Comparison of ENCODE assay signal across 13 cellular contexts in the genomic region with DNA sequence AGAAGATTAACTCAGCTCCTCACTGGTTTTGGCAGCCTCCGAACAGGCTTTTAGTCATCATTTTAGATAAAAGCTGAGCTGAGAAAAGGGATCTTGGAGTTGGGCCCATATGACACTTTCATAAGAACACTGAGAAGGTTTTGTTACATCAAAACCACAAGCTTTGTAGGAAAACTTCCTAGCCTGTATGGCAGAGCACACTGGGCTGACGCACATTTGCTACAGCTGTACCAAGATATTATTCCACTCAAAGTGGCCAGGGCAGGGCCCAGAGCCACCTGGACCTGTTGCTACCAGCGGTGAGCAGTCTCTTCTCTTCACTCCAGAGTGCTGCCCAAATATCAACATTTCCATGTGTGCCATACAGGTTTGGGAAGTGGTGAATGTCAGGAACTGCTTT.
DNase-seq lines count a peak whose midpoint lies in the region; ATAC-seq and TF ChIP-seq lines count a peak whose summit lies in the region.
"Had no signal": no experiment of that assay in that cellular context is flagged by ENCODE, and none has a peak within 500 bp of the region (broad histone marks: within the 10 kb centered on the region; RNA-seq: fewer than 3 reads in every experiment).

No MANE protein-coding gene starts in this region.

- H3K4ac ChIP-seq in trophoblast cell (ENCODE audit: low read depth, low read length): peak overlapping the region; percentile 95

- H4K91ac ChIP-seq in trophoblast cell (ENCODE audit: low read depth, low read length): peak overlapping the region; percentile 100

- no CpG with 5 or more reads among the region's 3 CpGs for WGBS in trophoblast cell (ENCODE audit: extremely low coverage, insufficient coverage, insufficient read length)

- no peak overlapping the region for H3K9ac ChIP-seq in trophoblast cell (ENCODE audit: low read length)

- H3K14ac ChIP-seq in trophoblast cell (ENCODE audit: low read length): peak overlapping the region; percentile 83

- H3K4me2 ChIP-seq in trophoblast cell (ENCODE audit: low read length): no peak overlapping the region

- peak overlapping the region; percentile 96 for H3K18ac ChIP-seq in trophoblast cell (ENCODE audit: low read length)

- H2BK12ac ChIP-seq in trophoblast cell (ENCODE audit: low read length): peak overlapping the region; percentile 99

- DNase-seq in EH (ENCODE audit: low read depth) (peak; percentile 97), SJSA1 (ENCODE audit: low read depth in 1 of 2, low spot score in 2 of 2) (no peak), fibroblast of the aortic adventitia (ENCODE audit: low read depth) (peak; percentile 99), trophoblast cell (peak in 1 of 2 donors; percentile 25), NCI-H2196 treated with DMSO at 0.1 percent for 48 hours (lab: John Stamatoyannopoulos, UW; ENCODE audit: unreplicated experiment) (no peak)
- no peak for DNase-seq in stimulated activated CD4-positive, alpha-beta T cell treated with anti-CD3 and anti-CD28 coated beads, Interleukin-4, amount 100 ng/mL, for 24 hours
- DNase-seq: activated CD4-positive, alpha-beta T cell treated with anti-CD3 and anti-CD28 coated beads for 48 hours; COR-L47; NCI-H1436 treated with DMSO at 0.1 percent for 48 hours; stimulated activated CD4-positive, alpha-beta T cell treated with anti-CD3 and anti-CD28 coated beads, Interleukin-1b, Interleukin-23, amount 100 ng/mL, for 48 hours had no signal

- peaks cover 4% of the 10 kb centered on the region for H3K79me2 ChIP-seq in trophoblast cell (ENCODE audit: control insufficient read depth, insufficient read depth, low read length, poor library complexity)

- H3K27me3 ChIP-seq in SJSA1 (replicated peaks) (no peaks in the 10 kb centered on the region), trophoblast cell (ENCODE audit: insufficient read depth, low read length) (no peaks in the 10 kb centered on the region)

- H3K9me3 ChIP-seq in SJSA1 (replicated peaks) (0 out of 2 replicates have a peak, but pooled peaks cover 6% of the 10 kb centered on the region), trophoblast cell (ENCODE audit: insufficient read depth, low read depth, low read length) (no peaks in the 10 kb centered on the region)

- peak overlapping the region; percentile 100 for H2BK120ac ChIP-seq in trophoblast cell (ENCODE audit: insufficient read depth, low read length, poor library complexity)

- H2AFZ ChIP-seq in trophoblast cell (ENCODE audit: insufficient read depth, low read length, poor library complexity): no peak overlapping the region

- peaks cover 42% of the 10 kb centered on the region for H3K79me1 ChIP-seq in trophoblast cell (ENCODE audit: low read length)

- H3K4me3 ChIP-seq in SJSA1 (no peak overlapping the region), fibroblast of the aortic adventitia (ENCODE audit: low read depth, low read length) (no peak overlapping the region), trophoblast cell (ENCODE audit: low read depth, low read length) (no peak overlapping the region)

- peak overlapping the region; percentile 93 for H4K8ac ChIP-seq in trophoblast cell (ENCODE audit: low read depth, low read length)

- no peak for TF ChIP-seq CTCF in fibroblast of the aortic adventitia (IDR thresholded peaks at IDR 0.05; ENCODE audit: insufficient read depth, low read length)

- H3K23ac ChIP-seq in trophoblast cell (ENCODE audit: low read length): no peak overlapping the region

- peak overlapping the region; percentile 51 for H4K12ac ChIP-seq in trophoblast cell (ENCODE audit: low read depth, low read length)

- H3K27ac ChIP-seq in SJSA1: peak overlapping the region; percentile 99
- peak overlapping the region; percentile 99 for H3K27ac ChIP-seq in trophoblast cell (ENCODE audit: low read depth, low read length)

- peak overlapping the region; percentile 100 for H2BK5ac ChIP-seq in trophoblast cell (ENCODE audit: low read depth, low read length, poor library complexity)

- ATAC-seq in GM21786 (IDR thresholded peaks at IDR 0.05; ENCODE audit: unreplicated experiment): no peak
- ATAC-seq in HG03097 (IDR thresholded peaks at IDR 0.05; ENCODE audit: low FRiP score, unreplicated experiment): no peak
- ATAC-seq: Panc1 had no signal

- peak overlapping the region; percentile 97 for H2AK5ac ChIP-seq in trophoblast cell (ENCODE audit: low read length)

- H3K36me3 ChIP-seq in SJSA1: no peaks in the 10 kb centered on the region
- H3K36me3 ChIP-seq in trophoblast cell (ENCODE audit: control insufficient read depth in 1 of 2, insufficient read depth in 2 of 2, low read length in 2 of 2): no peaks in the 10 kb centered on the region

- H3K4me1 ChIP-seq in SJSA1 (replicated peaks) (peaks cover 51% of the 10 kb centered on the region), trophoblast cell (ENCODE audit: control insufficient read depth in 1 of 2, insufficient read depth in 2 of 2, low read length in 2 of 2) (peaks cover 8 to 15% of the 10 kb centered on the region in 2 experiments)

Comparison
In these comparisons a context has a peak if more than half of its experiments do, and no peak if none do; other contexts are left out.
1. DNase-seq: peak in EH (single experiment) and fibroblast of the aortic adventitia (single experiment); none in SJSA1 (0 of 2), NCI-H2196 treated with DMSO at 0.1 percent for 48 hours (single experiment) and stimulated activated CD4-positive, alpha-beta T cell treated with anti-CD3 and anti-CD28 coated beads, Interleukin-4, amount 100 ng/mL, for 24 hours (single experiment).